ENCODE assay signal across 1 cellular context in the genomic region with DNA sequence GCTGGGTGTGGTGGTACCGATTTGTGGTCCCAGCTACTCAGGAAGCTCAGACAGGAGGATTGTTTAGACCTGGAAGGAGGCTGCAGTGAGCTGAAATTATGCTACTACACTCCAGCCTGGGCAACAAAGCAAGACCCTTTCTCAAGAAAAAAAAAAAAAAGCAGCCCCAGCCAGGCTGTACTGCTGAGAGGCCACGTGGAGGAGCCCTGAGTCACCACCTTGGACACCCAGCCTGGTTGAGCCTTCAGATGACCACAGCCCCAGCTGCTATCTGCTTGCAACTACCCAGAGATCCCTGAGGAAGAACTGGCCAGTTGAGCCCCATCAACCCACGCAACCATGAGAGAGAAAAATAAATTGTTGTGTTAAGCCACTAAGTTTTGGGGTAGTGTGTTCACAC.
TF ChIP-seq lines count a peak whose summit lies in the region.

No MANE protein-coding gene starts in this region.

TF ChIP-seq in H1, 55 proteins besides CTCF, POLR2A, EP300 and RAD21 (continued from another document):
- TF ChIP-seq, protein P1, sequence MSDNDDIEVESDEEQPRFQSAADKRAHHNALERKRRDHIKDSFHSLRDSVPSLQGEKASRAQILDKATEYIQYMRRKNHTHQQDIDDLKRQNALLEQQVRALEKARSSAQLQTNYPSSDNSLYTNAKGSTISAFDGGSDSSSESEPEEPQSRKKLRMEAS (IDR thresholded peaks at IDR 0.05) = 0 out of 2 replicates have a peak, but pooled peaks have one; percentile 15
- 0 out of 2 replicates have a peak, but pooled peaks have one; percentile 19 for TF ChIP-seq KDM1A (IDR thresholded peaks at IDR 0.05; ENCODE audit: borderline replicate concordance, low read length)
